ENCODE assay signal across 18 cellular contexts in genomic region chr10:129417164-129417563, GRCh38. TPM values are rescaled to one million over a fixed set of nuclear protein-coding genes. Genes with fewer than 3 reads are reported as not detected.
DNase-seq lines count a peak whose midpoint lies in the region; TF ChIP-seq lines count a peak whose summit lies in the region.
"Had no signal": no experiment of that assay in that cellular context is flagged by ENCODE, and none has a peak within 500 bp of the region (broad histone marks: within the 10 kb centered on the region; RNA-seq: fewer than 3 reads in every experiment).

No MANE protein-coding gene starts in this region.

- in situ Hi-C loops in GM23248 (cut with MboI), result no loop called here

- H3K4me3 ChIP-seq in AG10803 (ENCODE audit: low read length) (no peak overlapping the region), GM23248 (no peak overlapping the region), cardiac fibroblast (replicated peaks in 1 of 2; ENCODE audit: low read depth in 2 of 2, low read length in 2 of 2) (no peak overlapping the region), lower leg skin (ENCODE audit: low read depth, poor library complexity, severe bottlenecking) (no peak overlapping the region), OCI-LY7 (ENCODE audit: low read depth, low read length, poor library complexity, severe bottlenecking) (no peak overlapping the region)
- H3K4me3 ChIP-seq: psoas muscle had no signal

- H4K20me1 ChIP-seq in GM23248 (ENCODE audit: insufficient read depth) (no peaks in the 10 kb centered on the region), OCI-LY7 (ENCODE audit: insufficient read depth, low read length) (no peaks in the 10 kb centered on the region)

- intact Hi-C loops in lower leg skin (cut with DNase I; ENCODE audit: low total_unique reads), result no loop called here
- intact Hi-C loops in OCI-LY7 (cut with micrococcal nuclease; ENCODE audit: unreplicated experiment), result no loop called here

- TF ChIP-seq CTCF in AG10803 (conservative IDR thresholded peaks at IDR 0.05; ENCODE audit: low read length) (no peak), cardiac fibroblast (IDR thresholded peaks at IDR 0.05; ENCODE audit: low read depth, low read length) (no peak), lower leg skin (IDR thresholded peaks at IDR 0.05) (no peak), OCI-LY7 (conservative IDR thresholded peaks at IDR 0.05; ENCODE audit: low read length) (no peak)

- H3K9ac ChIP-seq in GM23248, result no peak overlapping the region

- DNase-seq in AG10803 (ENCODE audit: low read depth) (peak; percentile 58), GM23248 (peak; percentile 63), cardiac fibroblast (ENCODE audit: low read depth in 2 of 2) (peak; percentile 2 to 7), lower leg skin (ENCODE audit: low spot score in 2 of 2) (peak; percentile 37 to 87), RKO (ENCODE audit: low spot score) (no peak), nucleus accumbens (lab: John Stamatoyannopoulos, UW) (no peak), OCI-LY7 (ENCODE audit: low spot score) (no peak), NCI-H774 (lab: John Stamatoyannopoulos, UW) (no peak)
- DNase-seq: activated effector memory CD4-positive, alpha-beta T cell treated with Interleukin-2 at 50 U/mL for 16 hours; aorta; C1 segment of cervical spinal cord; DMS53; left ventricle myocardium superior; naive thymus-derived CD8-positive, alpha-beta T cell; NCI-H1930; NCI-H526 treated with DMSO at 0.1 percent for 48 hours; psoas muscle had no signal

- BruUV-seq in OCI-LY7 (replicated peaks; lab: Mats Ljungman, UMichigan), result no TSS peak

- peaks cover 8% of the 10 kb centered on the region; the same call in 1 of the 2 replicates for H3K4me1 ChIP-seq in GM23248 (ENCODE audit: insufficient read depth)
- H3K4me1 ChIP-seq in OCI-LY7 (ENCODE audit: insufficient read depth, low read length, poor library complexity, severe bottlenecking), result no peaks in the 10 kb centered on the region
- H3K4me1 ChIP-seq: psoas muscle had no signal

- H3K27me3 ChIP-seq in GM23248 (replicated peaks; ENCODE audit: insufficient read depth), result peaks cover 16% of the 10 kb centered on the region

- H3K4me2 ChIP-seq in GM23248 (ENCODE audit: unreplicated experiment), result no peak overlapping the region
- no peak overlapping the region for H3K4me2 ChIP-seq in OCI-LY7 (ENCODE audit: low read length)

- WGBS in GM23248 (ENCODE audit: low coverage in 1 of 2, low lambda C conversion rate in 2 of 2, missing lambda C conversion rate in 2 of 2), 2 experiments, result 1 to 3% methylated on average over 11 of the region's 11 CpGs
- 48 to 54% methylated on average over 11 of the region's 11 CpGs for WGBS in lower leg skin, 2 donors

- H3K27ac ChIP-seq in GM23248 (no peak overlapping the region), OCI-LY7 (ENCODE audit: low read depth, low read length, poor library complexity, severe bottlenecking) (no peak overlapping the region)
- H3K27ac ChIP-seq: psoas muscle, VCaP had no signal

- CTCF ChIA-PET in OCI-LY7 (lab: Charles Lee; ENCODE audit: unreplicated experiment), result no interaction called here

- H3K36me3 ChIP-seq in GM23248 (ENCODE audit: low read depth) (no peaks in the 10 kb centered on the region), OCI-LY7 (ENCODE audit: insufficient read depth, low read length) (no peaks in the 10 kb centered on the region)

- H3K9me2 ChIP-seq in GM23248 (ENCODE audit: insufficient read depth) (no peaks in the 10 kb centered on the region), OCI-LY7 (ENCODE audit: insufficient read depth, low read length) (no peaks in the 10 kb centered on the region)

- H3F3A ChIP-seq in GM23248 (ENCODE audit: insufficient read depth), result no peaks in the 10 kb centered on the region

- POLR2A ChIA-PET in OCI-LY7 (lab: Charles Lee), result no interaction called here

- no peak for TF ChIP-seq POLR2A in lower leg skin (IDR thresholded peaks at IDR 0.05)

- H2AFZ ChIP-seq in GM23248 (no peak overlapping the region), OCI-LY7 (ENCODE audit: low read length) (no peak overlapping the region)

- H3K79me2 ChIP-seq in GM23248 (ENCODE audit: insufficient read depth) (no peaks in the 10 kb centered on the region), OCI-LY7 (ENCODE audit: insufficient read depth, low read depth, low read length) (no peaks in the 10 kb centered on the region)

- H3K9me3 ChIP-seq in GM23248 (ENCODE audit: low read depth) (no peaks in the 10 kb centered on the region), OCI-LY7 (ENCODE audit: low read length) (no peaks in the 10 kb centered on the region)
- H3K9me3 ChIP-seq: psoas muscle had no signal

RNA-seq across cellular contexts. Expression of gene MGMT, which starts 49.9 kb away (rescaled TPM):
- 15.7 and 28.5 TPM in 2 replicates for total RNA-seq in GM23248 (2014; rRNA removed; shearing (Covaris generic))
- 35.1 and 38.1 TPM in 2 replicates for polyA plus RNA-seq in GM23248 (2016; fragmentation: Nextera tagmentation; extraction: Ambion mirVana)
- total RNA-seq in lower leg skin (10 to 100 TPM; 13.1 to 38.7 (median 29.2) TPM), OCI-LY7 (2022) (24.2 and 25.0 TPM in 2 replicates)
- 15.4 and 19.7 TPM in 2 replicates for total RNA-seq in OCI-LY7 (2014; rRNA removed; shearing (Covaris generic))

Comparison
In these comparisons a context has a peak if more than half of its experiments do, and no peak if none do; other contexts are left out.
1. DNase-seq: peak in AG10803 (single experiment), GM23248 (single experiment), cardiac fibroblast (2 of 2) and lower leg skin (2 of 2); none in RKO (single experiment), nucleus accumbens (0 of 56), OCI-LY7 (single experiment) and NCI-H774 (single experiment).